In genomic region chr3:143653935-143654334, GRCh38 we compare ENCODE assay signal across 1 cellular context.
A peak's percentile ranks its signal among the peaks of the same experiment; 100 is the strongest.
TF ChIP-seq lines count a peak whose summit lies in the region.

No MANE protein-coding gene starts in this region.

TF ChIP-seq in HepG2, 621 proteins besides CTCF, POLR2A, EP300 and RAD21 (continued from another document):
- TF ChIP-seq MAFK (conservative IDR thresholded peaks at IDR 0.05 in 1 of 2, IDR thresholded peaks at IDR 0.05 in 1 of 2; ENCODE audit: low read length in 2 of 2) = peak; percentile 86 to 95
TF ChIP-seq in HepG2: peak in this region for 2.
